In genomic region chr12:49019120-49019430, GRCh38 we compare ENCODE assay signal across 8 cellular contexts. TPM values are rescaled to one million over a fixed set of nuclear protein-coding genes. Genes with fewer than 3 reads are reported as not detected.
DNase-seq lines count a peak whose midpoint lies in the region; ATAC-seq and TF ChIP-seq lines count a peak whose summit lies in the region.

No MANE protein-coding gene starts in this region.

- peak overlapping the region; percentile 96 for H3K9ac ChIP-seq in neural cell (ENCODE audit: low read length)

- TF ChIP-seq EP300 in neural cell (conservative IDR thresholded peaks at IDR 0.05; ENCODE audit: poor library complexity, severe bottlenecking), result no peak

- H3K4me2 ChIP-seq in neural cell (ENCODE audit: low read length), result peak overlapping the region; percentile 99

- no peaks in the 10 kb centered on the region for H3K27me3 ChIP-seq in effector memory CD4-positive, alpha-beta T cell (replicated peaks; ENCODE audit: control insufficient read depth, insufficient read depth, low read length, poor library complexity, severe bottlenecking)
- no peaks in the 10 kb centered on the region for H3K27me3 ChIP-seq in neural cell (ENCODE audit: insufficient read depth, low read depth, low read length)

- H3K9me3 Mint-ChIP-seq in activated CD4-positive, alpha-beta T cell treated with anti-CD3 and anti-CD28 coated beads for 36 hours (ENCODE audit: low read depth), result no peaks in the 10 kb centered on the region

- H3K4me1 Mint-ChIP-seq in activated CD4-positive, alpha-beta T cell treated with anti-CD3 and anti-CD28 coated beads for 36 hours, result peaks cover 34% of the 10 kb centered on the region

- POLR2A ChIA-PET in activated CD4-positive, alpha-beta T cell treated with anti-CD3 and anti-CD28 coated beads for 36 hours (lab: Charles Lee), result interaction anchor here (0.6 to 1.3 kb wide), 3 partner anchors 31 to 80 kb away, joined by 3 to 5 read pairs (median 3); no protein-coding TSS in a partner anchor

- intact Hi-C loops in activated CD4-positive, alpha-beta T cell treated with anti-CD3 and anti-CD28 coated beads for 36 hours (cut with DNase I, micrococcal nuclease), result loop anchor here (2.0 to 5.0 kb wide), 6 partner anchors 22 to 603 kb away; partner anchors contain the start of genes FKBP11 (in 1 of the 2) and PRPF40B (in 1 of the 2)

- peaks cover 34% of the 10 kb centered on the region for H3K36me3 Mint-ChIP-seq in activated CD4-positive, alpha-beta T cell treated with anti-CD3 and anti-CD28 coated beads for 36 hours (ENCODE audit: low read depth)

- H3K27ac Mint-ChIP-seq in activated CD4-positive, alpha-beta T cell treated with anti-CD3 and anti-CD28 coated beads for 36 hours, result peak overlapping the region; percentile 97

- peak overlapping the region; percentile 91 for H3K27ac ChIP-seq in effector memory CD4-positive, alpha-beta T cell (ENCODE audit: insufficient read depth, low read length, poor library complexity, severe bottlenecking)
- H3K27ac ChIP-seq in neural cell (ENCODE audit: low read length), result peak overlapping the region; percentile 94

- no peaks in the 10 kb centered on the region for H3K9me2 ChIP-seq in neural cell (ENCODE audit: insufficient read depth, low read length)

- no peak for DNase-seq in activated CD4-positive, alpha-beta T cell treated with anti-CD3 and anti-CD28 coated beads for 36 hours
- no peak for DNase-seq in activated CD4-positive, alpha-beta T cell treated with anti-CD3 and anti-CD28 coated beads for 4 hours
- peak; percentile 81 for DNase-seq in MV-4-11 (lab: John Stamatoyannopoulos, UW)
- no peak for DNase-seq in effector memory CD4-positive, alpha-beta T cell
- DNase-seq in NCI-H69 (lab: John Stamatoyannopoulos, UW), result no peak
- no peak for DNase-seq in stimulated activated CD4-positive, alpha-beta T cell treated with anti-CD3 and anti-CD28 coated beads, Interleukin-4, amount 100 ng/mL, for 1 hour
- DNase-seq in NCI-H446 (lab: John Stamatoyannopoulos, UW), result no peak

- peak; percentile 17 for ATAC-seq in activated CD4-positive, alpha-beta T cell treated with anti-CD3 and anti-CD28 coated beads for 36 hours

- H3K9me3 ChIP-seq in effector memory CD4-positive, alpha-beta T cell (ENCODE audit: control insufficient read depth, low read length), result no peaks in the 10 kb centered on the region
- no peaks in the 10 kb centered on the region for H3K9me3 ChIP-seq in neural cell (ENCODE audit: low read length)

- TF ChIP-seq CTCF in neural cell (IDR thresholded peaks at IDR 0.05; ENCODE audit: poor library complexity, severe bottlenecking), result no peak

- TF ChIP-seq RAD21 in neural cell (conservative IDR thresholded peaks at IDR 0.05), result no peak

- H2AFZ ChIP-seq in neural cell (ENCODE audit: low read depth, low read length), result peak overlapping the region; percentile 89

- H3K36me3 ChIP-seq in effector memory CD4-positive, alpha-beta T cell (ENCODE audit: control insufficient read depth, insufficient read depth, low read length), result peaks cover 24% of the 10 kb centered on the region
- no peaks in the 10 kb centered on the region for H3K36me3 ChIP-seq in neural cell (ENCODE audit: insufficient read depth, low read length)

- peak overlapping the region; percentile 81 for H3K4me3 Mint-ChIP-seq in activated CD4-positive, alpha-beta T cell treated with anti-CD3 and anti-CD28 coated beads for 36 hours

- CTCF ChIA-PET in activated CD4-positive, alpha-beta T cell treated with anti-CD3 and anti-CD28 coated beads for 36 hours (lab: Charles Lee), result interaction anchor here (0.8 to 2.7 kb wide), 6 partner anchors 20 to 92 kb away, joined by 3 to 20 read pairs (median 4); partner anchors contain the start of genes DDN and LMBR1L

- H3F3A ChIP-seq in neural cell (ENCODE audit: insufficient read depth, low read length, poor library complexity, severe bottlenecking), result peaks cover 3% of the 10 kb centered on the region

- H3K4me3 ChIP-seq in effector memory CD4-positive, alpha-beta T cell (ENCODE audit: insufficient read depth, low read depth, low read length, poor library complexity, severe bottlenecking), result peak overlapping the region; percentile 73
- H3K4me3 ChIP-seq in neural cell (ENCODE audit: low read length), result peak overlapping the region; percentile 84

- peaks cover 14% of the 10 kb centered on the region for H3K4me1 ChIP-seq in effector memory CD4-positive, alpha-beta T cell (ENCODE audit: control insufficient read depth, insufficient read depth, low read length, poor library complexity, severe bottlenecking)

- H4K20me1 ChIP-seq in neural cell (ENCODE audit: insufficient read depth), result no peaks in the 10 kb centered on the region

- no peaks in the 10 kb centered on the region for H3K79me2 ChIP-seq in neural cell (replicated peaks; ENCODE audit: insufficient read depth, low read length)

- no peaks in the 10 kb centered on the region for H3K27me3 Mint-ChIP-seq in activated CD4-positive, alpha-beta T cell treated with anti-CD3 and anti-CD28 coated beads for 36 hours

TF ChIP-seq in neural cell, 6 proteins besides CTCF, POLR2A, EP300 and RAD21:
- TF ChIP-seq MXI1 (conservative IDR thresholded peaks at IDR 0.05; ENCODE audit: poor library complexity, severe bottlenecking) (no peak), EZH2 (IDR thresholded peaks at IDR 0.05; ENCODE audit: borderline replicate concordance, insufficient read depth, low read length, poor library complexity, severe bottlenecking) (no peak), SMC3 (conservative IDR thresholded peaks at IDR 0.05; ENCODE audit: poor library complexity) (no peak), POLR2AphosphoS5 (IDR thresholded peaks at IDR 0.05) (no peak), REST (IDR thresholded peaks at IDR 0.05; ENCODE audit: borderline replicate concordance) (no peak), TAF1 (IDR thresholded peaks at IDR 0.05; ENCODE audit: low read depth) (no peak)

RNA-seq across cellular contexts. Expression of gene PRKAG1, which starts 0.5 kb away (rescaled TPM):
- 10 to 100 TPM; 54.5 to 62.6 TPM for total RNA-seq in activated CD4-positive, alpha-beta T cell treated with anti-CD3 and anti-CD28 coated beads for 36 hours
- 69.0 and 71.0 TPM in 2 replicates for polyA plus RNA-seq in neural cell
- polyA minus RNA-seq in neural cell, result 37.3 and 39.2 TPM in 2 replicates

RNA-seq across cellular contexts. Expression of gene DDN, which starts 19.9 kb away (rescaled TPM):
- total RNA-seq in activated CD4-positive, alpha-beta T cell treated with anti-CD3 and anti-CD28 coated beads for 36 hours, result under 1 TPM; 0.48 to 0.61 TPM
- polyA plus RNA-seq in neural cell, result 0.20 and 0.51 TPM in 2 replicates
- polyA minus RNA-seq in neural cell, result 0.24 and 0.93 TPM in 2 replicates

RNA-seq across cellular contexts. Expression of gene WNT1, which starts 41.0 kb away (rescaled TPM):
- not detected for total RNA-seq in activated CD4-positive, alpha-beta T cell treated with anti-CD3 and anti-CD28 coated beads for 36 hours
- not detected in 2 replicates for polyA plus RNA-seq in neural cell
- not detected in 2 replicates for polyA minus RNA-seq in neural cell

RNA-seq across cellular contexts. Expression of gene KMT2D, which starts 41.5 kb away (rescaled TPM):
- 10 to 100 TPM; 48.3 to 58.2 TPM for total RNA-seq in activated CD4-positive, alpha-beta T cell treated with anti-CD3 and anti-CD28 coated beads for 36 hours
- polyA plus RNA-seq in neural cell, result 14.1 and 15.8 TPM in 2 replicates
- polyA minus RNA-seq in neural cell, result 36.8 and 37.7 TPM in 2 replicates

RNA-seq across cellular contexts. Expression of gene WNT10B, which starts 47.5 kb away (rescaled TPM):
- under 1 TPM; 0.16 to 0.18 TPM for total RNA-seq in activated CD4-positive, alpha-beta T cell treated with anti-CD3 and anti-CD28 coated beads for 36 hours
- 0.92 and 1.2 TPM in 2 replicates for polyA plus RNA-seq in neural cell
- polyA minus RNA-seq in neural cell, result 0.73 TPM in 1 of 2 replicates, not detected in the other
